26 cellular contexts compared by ENCODE assay signal in the genomic region with DNA sequence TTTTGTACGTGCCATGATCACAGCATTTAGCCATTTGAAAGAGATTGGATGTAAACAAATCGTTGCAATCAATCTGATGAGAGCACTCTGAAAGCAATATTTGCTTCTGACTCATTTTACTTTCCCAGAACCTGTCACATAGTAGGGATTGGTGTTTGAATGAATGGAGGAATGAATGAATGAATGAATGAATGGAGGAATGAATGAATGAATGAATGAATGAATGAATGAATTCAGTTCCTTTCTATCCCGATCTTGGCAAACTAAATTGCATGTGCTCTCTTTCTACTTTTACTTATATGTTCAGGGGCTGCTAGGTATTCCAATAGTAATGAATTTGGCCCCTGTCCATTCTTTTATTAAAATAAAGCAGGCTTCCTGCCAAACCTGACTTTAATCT.
"Had no signal": no experiment of that assay in that cellular context is flagged by ENCODE, and none has a peak within 500 bp of the region (broad histone marks: within the 10 kb centered on the region; RNA-seq: fewer than 3 reads in every experiment).

No MANE protein-coding gene starts in this region.

- H3K27ac Mint-ChIP-seq: dendritic cell treated with granulocyte-macrophage colony-stimulating factor and Interleukin-4, amounts not matched to agents 40 ng/mL and 50 ng/mL, for 4 days; effector memory CD8-positive, alpha-beta T cell; endodermal cell; naive thymus-derived CD4-positive, alpha-beta T cell had no signal

- H3K4me3 ChIP-seq: colonic mucosa, esophagus squamous epithelium, gastrocnemius medialis, heart right ventricle, left lung, lower lobe of right lung had no signal

- H3K27ac ChIP-seq: colonic mucosa, epithelial cell of prostate, esophagus squamous epithelium, gastrocnemius medialis, heart right ventricle, left lung, lower lobe of right lung had no signal

- H3K27me3 Mint-ChIP-seq: dendritic cell treated with granulocyte-macrophage colony-stimulating factor and Interleukin-4, amounts not matched to agents 40 ng/mL and 50 ng/mL, for 4 days; effector memory CD8-positive, alpha-beta T cell had no signal

- H3K4me3 Mint-ChIP-seq: dendritic cell treated with granulocyte-macrophage colony-stimulating factor and Interleukin-4, amounts not matched to agents 40 ng/mL and 50 ng/mL, for 4 days; effector memory CD8-positive, alpha-beta T cell; endodermal cell; naive thymus-derived CD4-positive, alpha-beta T cell had no signal

- ATAC-seq: effector memory CD8-positive, alpha-beta T cell; esophagus mucosa; gastrocnemius medialis; heart right ventricle; left cardiac atrium; left lung; left ventricle myocardium superior; lower lobe of right lung; naive thymus-derived CD4-positive, alpha-beta T cell had no signal

- H3K27me3 ChIP-seq: colonic mucosa, esophagus squamous epithelium, gastrocnemius medialis, left lung had no signal

- H3K9me3 Mint-ChIP-seq: endodermal cell had no signal

- H3K4me1 ChIP-seq: colonic mucosa, esophagus squamous epithelium, gastrocnemius medialis, heart right ventricle, left lung, lower lobe of right lung had no signal

- H3K9me3 ChIP-seq: colonic mucosa, esophagus squamous epithelium, gastrocnemius medialis, heart right ventricle, left lung, lower lobe of right lung had no signal

- H3K4me1 Mint-ChIP-seq: naive thymus-derived CD4-positive, alpha-beta T cell had no signal

- DNase-seq: colonic mucosa; cortex of kidney; effector CD8-positive, alpha-beta T cell; effector memory CD8-positive, alpha-beta T cell; endodermal cell; erythroblast; esophagus squamous epithelium; foreskin melanocyte; gastrocnemius medialis; glutamatergic neuron; head of caudate nucleus; heart right ventricle; hippocampal formation; left cardiac atrium; left lung; left ventricle myocardium superior; lower lobe of right lung; mesenchymal stem cell; midbrain; naive thymus-derived CD4-positive, alpha-beta T cell had no signal

- H3K36me3 ChIP-seq: colonic mucosa, esophagus squamous epithelium, gastrocnemius medialis, heart right ventricle, left lung, lower lobe of right lung had no signal

- H3K36me3 Mint-ChIP-seq: naive thymus-derived CD4-positive, alpha-beta T cell had no signal

- FAIRE-seq: endometrium, islet of Langerhans, keratinocyte had no signal
